In genomic region chr7:77532247-77532646, GRCh38 we compare ENCODE assay signal across 13 cellular contexts.
"Had no signal": no experiment of that assay in that cellular context is flagged by ENCODE, and none has a peak within 500 bp of the region (broad histone marks: within the 10 kb centered on the region; RNA-seq: fewer than 3 reads in every experiment).

No MANE protein-coding gene starts in this region.

- H3K36me3 ChIP-seq: ascending aorta, esophagus muscularis mucosa, transverse colon had no signal

- H3K9me3 ChIP-seq: ascending aorta, esophagus muscularis mucosa, transverse colon had no signal

- H3K27me3 ChIP-seq: ascending aorta, esophagus muscularis mucosa, transverse colon had no signal

- H3K27me3 Mint-ChIP-seq: activated naive CD8-positive, alpha-beta T cell treated with anti-CD3 and anti-CD28 coated beads, Interleukin-2, amount 50 U/mL, for 24 hours; naive B cell; stimulated activated naive B cell treated with anti-CD40 and anti-IgM and Interleukin-4, amounts not matched to agents 10 μg/mL and 1 μg/mL and 100 μg/mL, for 72 hours had no signal

- H3K36me3 Mint-ChIP-seq: naive B cell; stimulated activated naive B cell treated with anti-CD40 and anti-IgM and Interleukin-4, amounts not matched to agents 10 μg/mL and 1 μg/mL and 100 μg/mL, for 72 hours had no signal

- ATAC-seq: activated naive CD8-positive, alpha-beta T cell treated with anti-CD3 and anti-CD28 coated beads, Interleukin-2, amount 50 U/mL, for 24 hours; left colon; WTC11 had no signal

- H3K4me3 Mint-ChIP-seq: activated naive CD8-positive, alpha-beta T cell treated with anti-CD3 and anti-CD28 coated beads, Interleukin-2, amount 50 U/mL, for 24 hours; WTC11 had no signal

- DNase-seq: activated naive CD8-positive, alpha-beta T cell treated with anti-CD3 and anti-CD28 coated beads, Interleukin-2, amount 50 U/mL, for 24 hours; foreskin fibroblast; head of caudate nucleus; left colon; naive B cell; posterior cingulate gyrus; small intestine; stimulated activated naive B cell treated with anti-CD40 and anti-IgM and Interleukin-4, amounts not matched to agents 10 μg/mL and 1 μg/mL and 100 μg/mL, for 72 hours; substantia nigra; transverse colon had no signal

- H3K27ac Mint-ChIP-seq: activated naive CD8-positive, alpha-beta T cell treated with anti-CD3 and anti-CD28 coated beads, Interleukin-2, amount 50 U/mL, for 24 hours; WTC11 had no signal

- H3K4me3 ChIP-seq: ascending aorta, esophagus muscularis mucosa, transverse colon had no signal

- H3K27ac ChIP-seq: ascending aorta, esophagus muscularis mucosa, transverse colon had no signal
